ENCODE assay signal across 31 cellular contexts in the genomic region with DNA sequence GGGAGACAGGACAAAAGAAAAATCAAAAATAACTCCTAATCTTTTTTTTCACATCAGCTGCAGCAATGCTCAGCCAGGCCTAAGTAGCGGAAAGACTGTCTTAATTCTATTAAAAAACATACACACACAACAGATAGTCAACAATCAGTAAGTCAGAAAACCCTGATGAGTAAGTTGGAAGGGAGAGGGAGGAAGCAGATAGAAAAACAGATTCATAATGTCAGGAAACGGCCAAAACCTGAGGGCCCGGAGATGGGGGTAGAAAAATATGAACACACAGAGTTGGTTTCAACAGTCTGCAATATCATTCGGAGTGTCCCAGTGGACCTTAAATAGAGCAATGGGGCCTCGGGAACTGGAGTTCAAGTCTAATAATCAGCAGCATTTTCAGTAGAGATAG. TPM values are rescaled to one million over a fixed set of nuclear protein-coding genes. Genes with fewer than 3 reads are reported as not detected.
"Had no signal": no experiment of that assay in that cellular context is flagged by ENCODE, and none has a peak within 500 bp of the region (broad histone marks: within the 10 kb centered on the region; RNA-seq: fewer than 3 reads in every experiment).

No MANE protein-coding gene starts in this region.

- H3K27ac Mint-ChIP-seq: activated CD4-positive, alpha-beta T cell treated with anti-CD3 and anti-CD28 coated beads, Interleukin-2, amount 10 ng/mL, durations not matched to agents 24 days and 14 days; activated CD8-positive, alpha-beta T cell treated with anti-CD3 and anti-CD28 coated beads for 36 hours; activated T-cell treated with anti-CD3 and anti-CD28 coated beads, Interleukin-2, amount 50 U/mL, for 72 hours; activated T-helper 17 cell treated with anti-CD3 and anti-CD28 coated beads, Interleukin-2, amount 50 U/mL, for 72 hours had no signal

- H3K4me1 ChIP-seq: Peyer's patch had no signal

- H3K36me3 ChIP-seq: Peyer's patch had no signal

- DNase-seq: activated CD4-positive, alpha-beta T cell treated with anti-CD3 and anti-CD28 coated beads, Interleukin-2, amount 10 ng/mL, durations not matched to agents 24 days and 14 days; activated CD4-positive, alpha-beta T cell treated with anti-CD3 and anti-CD28 coated beads, Interleukin-2, amount 50 U/mL, for 4 hours; activated CD8-positive, alpha-beta T cell treated with anti-CD3 and anti-CD28 coated beads for 36 hours; activated effector memory CD4-positive, alpha-beta T cell treated with anti-CD3 and anti-CD28 coated beads, Interleukin-2, amount 50 U/mL, for 16 hours; activated naive CD4-positive, alpha-beta T cell; activated naive CD4-positive, alpha-beta T cell treated with anti-CD3 and anti-CD28 coated beads, Interleukin-2, amount 50 U/mL, for 16 hours; activated naive CD8-positive, alpha-beta T cell treated with anti-CD3 and anti-CD28 coated beads for 36 hours; activated T-cell treated with anti-CD3 and anti-CD28 coated beads, Interleukin-2, amount 50 U/mL, for 1 hour; activated T-cell treated with anti-CD3 and anti-CD28 coated beads, Interleukin-2, amount 50 U/mL, for 72 hours; amniotic stem cell; aorta; MM.1S; MV-4-11; NCI-H1092; NCI-H1436 treated with DMSO at 0.1 percent for 48 hours; NCI-H1694 treated with DMSO at 0.1 percent for 48 hours; NCI-H2029; NCI-H345; NCI-H524 treated with DMSO at 0.1 percent for 48 hours; NK-92 treated with Interleukin-12 subunit alpha and Interleukin-12 subunit beta, amount 100 ng/mL, for 24 hours; PC-3; Peyer's patch; RPMI8226; T1000 had no signal

- H3K9ac ChIP-seq: KMS-11 had no signal

- ATAC-seq: activated CD8-positive, alpha-beta T cell treated with anti-CD3 and anti-CD28 coated beads for 36 hours; activated T-cell treated with anti-CD3 and anti-CD28 coated beads, Interleukin-2, amount 50 U/mL, for 72 hours; activated T-helper 17 cell treated with anti-CD3 and anti-CD28 coated beads, Interleukin-2, amount 50 U/mL, for 72 hours; PC-3 had no signal

- H3K36me3 Mint-ChIP-seq: activated naive CD8-positive, alpha-beta T cell treated with anti-CD3 and anti-CD28 coated beads for 36 hours had no signal

- H3K4me3 Mint-ChIP-seq: activated CD4-positive, alpha-beta T cell treated with anti-CD3 and anti-CD28 coated beads, Interleukin-2, amount 10 ng/mL, durations not matched to agents 24 days and 14 days; activated CD8-positive, alpha-beta T cell treated with anti-CD3 and anti-CD28 coated beads for 36 hours; activated naive CD8-positive, alpha-beta T cell treated with anti-CD3 and anti-CD28 coated beads for 36 hours; activated T-cell treated with anti-CD3 and anti-CD28 coated beads, Interleukin-2, amount 50 U/mL, for 72 hours; activated T-helper 17 cell treated with anti-CD3 and anti-CD28 coated beads, Interleukin-2, amount 50 U/mL, for 72 hours had no signal

- H3K9me3 ChIP-seq: Peyer's patch had no signal

- H3K4me3 ChIP-seq: Peyer's patch had no signal

- H3K27ac ChIP-seq: KMS-11, Peyer's patch had no signal

- H3K27me3 ChIP-seq: Peyer's patch had no signal

- H3K4me1 Mint-ChIP-seq: activated CD4-positive, alpha-beta T cell treated with anti-CD3 and anti-CD28 coated beads, Interleukin-2, amount 10 ng/mL, durations not matched to agents 24 days and 14 days; activated naive CD8-positive, alpha-beta T cell treated with anti-CD3 and anti-CD28 coated beads for 36 hours; activated T-helper 17 cell treated with anti-CD3 and anti-CD28 coated beads, Interleukin-2, amount 50 U/mL, for 72 hours had no signal

- H3K9me3 Mint-ChIP-seq: activated CD4-positive, alpha-beta T cell treated with anti-CD3 and anti-CD28 coated beads, Interleukin-2, amount 10 ng/mL, durations not matched to agents 24 days and 14 days; activated CD8-positive, alpha-beta T cell treated with anti-CD3 and anti-CD28 coated beads for 36 hours; activated naive CD8-positive, alpha-beta T cell treated with anti-CD3 and anti-CD28 coated beads for 36 hours; activated T-helper 17 cell treated with anti-CD3 and anti-CD28 coated beads, Interleukin-2, amount 50 U/mL, for 72 hours had no signal

RNA-seq across cellular contexts. Expression of a gene that starts 14.8 kb away (rescaled TPM):
- total RNA-seq: activated CD4-positive, alpha-beta T cell treated with anti-CD3 and anti-CD28 coated beads, Interleukin-2, amount 10 ng/mL, durations not matched to agents 24 days and 14 days; activated CD8-positive, alpha-beta memory T cell treated with anti-CD3 and anti-CD28 coated beads for 36 hours; activated CD8-positive, alpha-beta T cell treated with anti-CD3 and anti-CD28 coated beads for 36 hours; activated naive CD8-positive, alpha-beta T cell treated with anti-CD3 and anti-CD28 coated beads for 36 hours; activated T-cell treated with anti-CD3 and anti-CD28 coated beads, Interleukin-2, amount 50 U/mL, for 72 hours; activated T-helper 17 cell treated with anti-CD3 and anti-CD28 coated beads, Interleukin-2, amount 50 U/mL, for 72 hours; LHCN-M2; NCI-H460; PC-3; T-helper 1 cell treated with Interleukin-12 subunit alpha and Interleukin-12 subunit beta and Interleukin-4 antibody, amounts not matched to agents 30 ng/mL and 1 ng/mL, for 36 hours; T-helper 2 cell treated with Interferon-gamma antibody and Interleukin-4, amounts not matched to agents 100 ng/mL and 5 ng/mL, for 36 hours had no signal

RNA-seq across cellular contexts. Expression of a gene that starts 40.5 kb away (rescaled TPM):
- total RNA-seq: activated CD4-positive, alpha-beta T cell treated with anti-CD3 and anti-CD28 coated beads, Interleukin-2, amount 10 ng/mL, durations not matched to agents 24 days and 14 days; activated CD8-positive, alpha-beta memory T cell treated with anti-CD3 and anti-CD28 coated beads for 36 hours; activated CD8-positive, alpha-beta T cell treated with anti-CD3 and anti-CD28 coated beads for 36 hours; activated naive CD8-positive, alpha-beta T cell treated with anti-CD3 and anti-CD28 coated beads for 36 hours; activated T-cell treated with anti-CD3 and anti-CD28 coated beads, Interleukin-2, amount 50 U/mL, for 72 hours; activated T-helper 17 cell treated with anti-CD3 and anti-CD28 coated beads, Interleukin-2, amount 50 U/mL, for 72 hours; NCI-H460; PC-3; T-helper 1 cell treated with Interleukin-12 subunit alpha and Interleukin-12 subunit beta and Interleukin-4 antibody, amounts not matched to agents 30 ng/mL and 1 ng/mL, for 36 hours; T-helper 2 cell treated with Interferon-gamma antibody and Interleukin-4, amounts not matched to agents 100 ng/mL and 5 ng/mL, for 36 hours had no signal
